19 cellular contexts compared by ENCODE assay signal in genomic region chr5:148856009-148856367, GRCh38. TPM values are rescaled to one million over a fixed set of nuclear protein-coding genes. Genes with fewer than 3 reads are reported as not detected.
A peak's percentile ranks its signal among the peaks of the same experiment; 100 is the strongest.
DNase-seq lines count a peak whose midpoint lies in the region; ATAC-seq and TF ChIP-seq lines count a peak whose summit lies in the region.
"Had no signal": no experiment of that assay in that cellular context is flagged by ENCODE, and none has a peak within 500 bp of the region (broad histone marks: within the 10 kb centered on the region; RNA-seq: fewer than 3 reads in every experiment).

No MANE protein-coding gene starts in this region.

- H3K27ac Mint-ChIP-seq in CD8-positive, alpha-beta T cell = peak overlapping the region; percentile 76
- H3K27ac Mint-ChIP-seq in central memory CD8-positive, alpha-beta T cell (ENCODE audit: low read depth) = peak overlapping the region; percentile 90
- no peak overlapping the region for H3K27ac Mint-ChIP-seq in glutamatergic neuron (ENCODE audit: unreplicated experiment)
- H3K27ac Mint-ChIP-seq: WTC11 had no signal

- DNase-seq in CD8-positive, alpha-beta T cell = no peak
- DNase-seq in central memory CD8-positive, alpha-beta T cell (ENCODE audit: low spot score in 2 of 2) = no peak
- no peak for DNase-seq in body of pancreas
- no peak for DNase-seq in glutamatergic neuron
- DNase-seq: activated naive CD4-positive, alpha-beta T cell; activated T-cell treated with anti-CD3 and anti-CD28 coated beads, Interleukin-2, amount 50 U/mL, for 4 hours; dorsolateral prefrontal cortex; GDM1; NCI-H1436 treated with DMSO at 0.1 percent for 48 hours; NCI-H510A; occipital lobe; SK-N-SH; T-helper 9 cell had no signal

- no peaks in the 10 kb centered on the region for H3K9me3 ChIP-seq in CD8-positive, alpha-beta T cell (ENCODE audit: low read length)
- no peaks in the 10 kb centered on the region for H3K9me3 ChIP-seq in neutrophil
- no peaks in the 10 kb centered on the region for H3K9me3 ChIP-seq in body of pancreas
- H3K9me3 ChIP-seq: heart right ventricle, SK-N-SH had no signal

- POLR2A ChIA-PET in CD8-positive, alpha-beta T cell (lab: Charles Lee) = interaction anchor here (1.0 kb wide), 1 partner anchor 29 kb away, joined by 3 read pairs; the partner anchor contains the start of gene ADRB2

- no peaks in the 10 kb centered on the region for H3K27me3 ChIP-seq in CD8-positive, alpha-beta T cell (ENCODE audit: insufficient read depth, low read length)
- no peaks in the 10 kb centered on the region for H3K27me3 ChIP-seq in neutrophil
- no peaks in the 10 kb centered on the region for H3K27me3 ChIP-seq in body of pancreas
- H3K27me3 ChIP-seq: dorsolateral prefrontal cortex, heart right ventricle had no signal

- no peak overlapping the region for H3K4me3 Mint-ChIP-seq in CD8-positive, alpha-beta T cell
- H3K4me3 Mint-ChIP-seq in central memory CD8-positive, alpha-beta T cell = peak overlapping the region; percentile 73
- no peak overlapping the region for H3K4me3 Mint-ChIP-seq in glutamatergic neuron (ENCODE audit: unreplicated experiment)
- H3K4me3 Mint-ChIP-seq: activated T-cell treated with anti-CD3 and anti-CD28 coated beads, Interleukin-2, amount 50 U/mL, for 4 hours; WTC11 had no signal

- peaks cover 2% of the 10 kb centered on the region for H3K27me3 Mint-ChIP-seq in CD8-positive, alpha-beta T cell (ENCODE audit: low read depth)
- H3K27me3 Mint-ChIP-seq in central memory CD8-positive, alpha-beta T cell = no peaks in the 10 kb centered on the region
- H3K27me3 Mint-ChIP-seq in glutamatergic neuron (ENCODE audit: unreplicated experiment) = no peaks in the 10 kb centered on the region

- no peak for ATAC-seq in CD8-positive, alpha-beta T cell
- no peak for ATAC-seq in central memory CD8-positive, alpha-beta T cell (replicated peaks; ENCODE audit: extremely low read depth, poor library complexity, severe bottlenecking)
- no peak for ATAC-seq in GM21825 (IDR thresholded peaks at IDR 0.05; ENCODE audit: unreplicated experiment)
- ATAC-seq in body of pancreas = no peak
- ATAC-seq: WTC11 had no signal

- H3K4me1 Mint-ChIP-seq in CD8-positive, alpha-beta T cell (ENCODE audit: low read depth) = peaks cover 74% of the 10 kb centered on the region
- H3K4me1 Mint-ChIP-seq in central memory CD8-positive, alpha-beta T cell = peaks cover 98% of the 10 kb centered on the region
- no peaks in the 10 kb centered on the region for H3K4me1 Mint-ChIP-seq in glutamatergic neuron (ENCODE audit: low read depth, unreplicated experiment)

- no peaks in the 10 kb centered on the region for H3K36me3 ChIP-seq in CD8-positive, alpha-beta T cell (ENCODE audit: insufficient read depth, low read length)
- no peaks in the 10 kb centered on the region for H3K36me3 ChIP-seq in neutrophil
- H3K36me3 ChIP-seq in body of pancreas (replicated peaks in 1 of 2; ENCODE audit: insufficient read depth in 1 of 2, low read depth in 2 of 2) = no peaks in the 10 kb centered on the region

- no peaks in the 10 kb centered on the region for H3K9me3 Mint-ChIP-seq in CD8-positive, alpha-beta T cell
- H3K9me3 Mint-ChIP-seq in central memory CD8-positive, alpha-beta T cell = no peaks in the 10 kb centered on the region
- no peaks in the 10 kb centered on the region for H3K9me3 Mint-ChIP-seq in glutamatergic neuron (ENCODE audit: unreplicated experiment)
- H3K9me3 Mint-ChIP-seq: activated T-cell treated with anti-CD3 and anti-CD28 coated beads, Interleukin-2, amount 50 U/mL, for 4 hours; WTC11 had no signal

- TF ChIP-seq CTCF in 22Rv1 (IDR thresholded peaks at IDR 0.05) (no peak), neutrophil (IDR thresholded peaks at IDR 0.05) (no peak), body of pancreas (IDR thresholded peaks at IDR 0.05) (no peak), glutamatergic neuron (IDR thresholded peaks at IDR 0.05; ENCODE audit: partially characterized antibody, unreplicated experiment) (no peak)
- no peak for TF ChIP-seq CTCF in CD8-positive, alpha-beta T cell (IDR thresholded peaks at IDR 0.05)

- peaks cover 20% of the 10 kb centered on the region for H3K4me1 ChIP-seq in CD8-positive, alpha-beta T cell (ENCODE audit: insufficient read depth, low read length)
- H3K4me1 ChIP-seq in neutrophil (ENCODE audit: control insufficient read depth in 1 of 2, insufficient read depth in 1 of 2, low read depth in 1 of 2, low read length in 1 of 2) = peaks cover 37 to 45% of the 10 kb centered on the region in 2 experiments
- no peaks in the 10 kb centered on the region for H3K4me1 ChIP-seq in body of pancreas

- no peak overlapping the region for H3K4me3 ChIP-seq in CD8-positive, alpha-beta T cell (ENCODE audit: low read depth, low read length)
- H3K4me3 ChIP-seq in neutrophil (ENCODE audit: low read depth in 1 of 2, low read length in 1 of 2) = no peak overlapping the region
- H3K4me3 ChIP-seq in body of pancreas = no peak overlapping the region
- H3K4me3 ChIP-seq: dorsolateral prefrontal cortex, heart right ventricle had no signal

- no peaks in the 10 kb centered on the region for H3K36me3 Mint-ChIP-seq in CD8-positive, alpha-beta T cell
- peaks cover 9% of the 10 kb centered on the region for H3K36me3 Mint-ChIP-seq in central memory CD8-positive, alpha-beta T cell (ENCODE audit: insufficient read depth)
- no peaks in the 10 kb centered on the region for H3K36me3 Mint-ChIP-seq in glutamatergic neuron (ENCODE audit: unreplicated experiment)
- H3K36me3 Mint-ChIP-seq: WTC11 had no signal

- 0 out of 2 replicates have a peak overlapping the region, but pooled peaks have one; percentile 3 for H3K27ac ChIP-seq in 22Rv1
- H3K27ac ChIP-seq in CD8-positive, alpha-beta T cell (ENCODE audit: low read depth, low read length) = no peak overlapping the region
- H3K27ac ChIP-seq in neutrophil = peak overlapping the region; percentile 53
- H3K27ac ChIP-seq in body of pancreas = no peak overlapping the region
- H3K27ac ChIP-seq: epithelial cell of prostate had no signal

- intact Hi-C loops in CD8-positive, alpha-beta T cell (cut with DNase I, micrococcal nuclease) = no loop called here
- intact Hi-C loops in body of pancreas (cut with DNase I) = no loop called here

- 72 to 73% methylated on average over 2 of the region's 2 CpGs for WGBS in body of pancreas, 2 donors

- CTCF ChIA-PET in CD8-positive, alpha-beta T cell (lab: Charles Lee) = no interaction called here

- TF ChIP-seq POLR2A in body of pancreas (IDR thresholded peaks at IDR 0.05) = no peak

RNA-seq across cellular contexts. Expression of gene ADRB2, which starts 29.6 kb away (rescaled TPM):
- total RNA-seq in CD8-positive, alpha-beta T cell = 1 to 10 TPM; 7.6 to 8.8 TPM
- total RNA-seq in body of pancreas = 1 to 10 TPM; 1.6 to 4.6 TPM
- not detected for total RNA-seq in glutamatergic neuron (ENCODE audit: unreplicated experiment)

Comparison
In these comparisons a context has a peak if more than half of its experiments do, and no peak if none do; other contexts are left out.
1. H3K27ac ChIP-seq: peak in 22Rv1 (single experiment) and neutrophil (single experiment); none in CD8-positive, alpha-beta T cell (single experiment) and body of pancreas (0 of 4).